In genomic region chr18:55322176-55322735, GRCh38 we compare ENCODE assay signal across 8 cellular contexts.
DNase-seq lines count a peak whose midpoint lies in the region; ATAC-seq, FAIRE-seq and TF ChIP-seq lines count a peak whose summit lies in the region.

No MANE protein-coding gene starts in this region.

- H3K27ac ChIP-seq in coronary artery, result peak overlapping the region; percentile 93 to 94
- H3K27ac ChIP-seq in spleen, result peak overlapping the region; percentile 87 to 98 (median 94)

- ATAC-seq in GM21447 (IDR thresholded peaks at IDR 0.05; ENCODE audit: unreplicated experiment), result peak; percentile 53

- H3K4me1 ChIP-seq in ES-I3 (ENCODE audit: insufficient read depth, low read length) (0 out of 2 replicates have a peak, but pooled peaks cover 3% of the 10 kb centered on the region), spleen (peaks cover 15 to 70% (median 45%) of the 10 kb centered on the region in 6 donors)

- DNase-seq in HTR-8/SVneo (ENCODE audit: insufficient read length, low spot score) (peak; percentile 41), OCI-M1 (lab: John Stamatoyannopoulos, UW) (peak; percentile 88), coronary artery (ENCODE audit: low spot score) (peak; percentile 82), kidney epithelial cell (ENCODE audit: low read depth) (peak; percentile 43), spleen (peak; percentile 93), NCI-H345 treated with DMSO at 0.1 percent for 48 hours (lab: John Stamatoyannopoulos, UW; ENCODE audit: unreplicated experiment) (no peak)

- peak overlapping the region; percentile 50; the same call in 1 of the 2 replicates for H3K9ac ChIP-seq in ES-I3 (ENCODE audit: low read depth, low read length)

- intact Hi-C loops in spleen (cut with DNase I; ENCODE audit: low total_unique reads), result no loop called here

- H3K27me3 ChIP-seq in kidney epithelial cell (ENCODE audit: control insufficient read depth, insufficient read depth, low read length) (no peaks in the 10 kb centered on the region), spleen (replicated peaks in 1 of 7) (peaks cover 0 to 6% (median 0%) of the 10 kb centered on the region in 7 donors)

- TF ChIP-seq CTCF in coronary artery (IDR thresholded peaks at IDR 0.05) (no peak), kidney epithelial cell (IDR thresholded peaks at IDR 0.05; ENCODE audit: insufficient read depth, low read length, poor library complexity, severe bottlenecking) (no peak), spleen (IDR thresholded peaks at IDR 0.05 in 8 of 11, conservative IDR thresholded peaks at IDR 0.05 in 3 of 11) (peak in 3 of 11 experiments; percentile 24 to 33 (median 25))

- peak in 1 of 3 donors; percentile 88 for TF ChIP-seq POLR2A in spleen (IDR thresholded peaks at IDR 0.05)

- H3K4me3 ChIP-seq in coronary artery, result peak overlapping the region; percentile 74
- peak overlapping the region; percentile 59 for H3K4me3 ChIP-seq in kidney epithelial cell (ENCODE audit: low read depth, low read length)
- H3K4me3 ChIP-seq in spleen, result peak overlapping the region; percentile 54 to 83 (median 60)

- WGBS in spleen, 5 donors, result 1 to 3% (median 1%) methylated on average over 28 to 30 of the region's 30 CpGs

- FAIRE-seq in HTR-8/SVneo (lab: Jason Lieb, UNC), result no peak

- H3K9me3 ChIP-seq in ES-I3 (ENCODE audit: control insufficient read depth, insufficient read depth, low read length) (no peaks in the 10 kb centered on the region), spleen (no peaks in the 10 kb centered on the region)

- H3K36me3 ChIP-seq in ES-I3 (ENCODE audit: insufficient read depth, low read length), result no peaks in the 10 kb centered on the region
- H3K36me3 ChIP-seq in kidney epithelial cell (ENCODE audit: control insufficient read depth, insufficient read depth, low read length), result no peaks in the 10 kb centered on the region
- H3K36me3 ChIP-seq in spleen, result no peaks in the 10 kb centered on the region
